Comparison of ENCODE assay signal across 8 cellular contexts in the genomic region with DNA sequence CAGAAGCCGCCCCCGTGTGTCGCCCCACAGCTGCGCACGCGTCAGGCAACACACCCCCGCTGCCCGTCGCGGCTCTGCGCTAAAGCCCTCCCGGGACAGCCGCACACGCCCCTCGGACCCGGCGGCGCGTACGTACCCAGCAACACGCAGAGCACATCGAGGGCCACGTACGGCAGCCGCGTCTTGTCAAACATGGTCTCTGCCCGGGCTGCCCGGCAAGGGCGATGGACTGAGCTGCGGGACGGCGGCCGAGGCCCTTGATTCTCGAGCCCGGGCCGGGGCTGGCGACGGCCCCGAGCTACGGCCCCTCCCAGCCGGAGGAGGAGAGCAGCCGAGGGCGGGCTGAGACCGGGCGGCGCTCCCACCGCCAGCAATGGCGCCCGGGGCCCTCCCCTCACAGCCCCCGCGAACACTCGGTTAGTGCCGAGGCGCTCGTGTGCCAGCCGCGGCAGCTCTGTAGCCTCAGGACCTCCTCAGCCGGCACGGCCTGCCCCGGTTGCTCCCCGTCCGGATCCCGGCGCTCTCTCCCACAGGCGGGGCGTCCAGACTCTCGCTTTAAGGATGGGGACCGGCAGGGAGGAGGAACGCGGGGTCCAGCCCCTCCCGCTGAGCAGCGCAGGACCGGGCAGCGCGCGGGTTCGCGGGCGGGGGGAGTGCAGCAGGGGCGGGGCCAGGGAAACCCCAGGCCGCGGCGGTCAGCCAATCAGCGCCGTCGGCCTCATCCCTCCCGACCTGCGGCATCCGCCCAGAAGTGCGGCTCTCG. TPM values are rescaled to one million over a fixed set of nuclear protein-coding genes. Genes with fewer than 3 reads are reported as not detected.
DNase-seq lines count a peak whose midpoint lies in the region; ATAC-seq, FAIRE-seq and TF ChIP-seq lines count a peak whose summit lies in the region.

A gene (minus strand): TSS at position 529 of the 763 bp plus-strand sequence. CDS start 335 bp downstream, at position 194.

- DNase-seq in Ammon's horn (ENCODE audit: low spot score) (peak; percentile 97), NCI-H524 (lab: John Stamatoyannopoulos, UW) (peak; percentile 69 to 82), HepG2 (ENCODE audit: low spot score) (peak; percentile 65)
- peak; percentile 70 to 76 for DNase-seq in activated CD4-positive, alpha-beta T cell treated with anti-CD3 and anti-CD28 coated beads, Interleukin-2, amount 50 U/mL, for 4 hours
- peak; percentile 84 for DNase-seq in stimulated activated CD4-positive, alpha-beta T cell treated with anti-CD3 and anti-CD28 coated beads, Interleukin-4, amount 100 ng/mL, for 1 hour

- H3K27ac ChIP-seq in HepG2 (ENCODE audit: extremely low read length, insufficient read depth, low read length): peak within 1 kb of the TSS; percentile 64

- peak within 1 kb of the TSS; percentile 74 for H3K27ac Mint-ChIP-seq in dendritic cell treated with granulocyte-macrophage colony-stimulating factor and Interleukin-4, amounts not matched to agents 40 ng/mL and 50 ng/mL, for 4 days

- H2AFZ ChIP-seq in HepG2 (ENCODE audit: low read length): peak within 1 kb of the TSS; percentile 72

- H3K4me1 ChIP-seq in HepG2 (ENCODE audit: insufficient read depth, low read length): peaks cover 24% of the 10 kb centered on the region

- no TSS peak for BruUV-seq in HepG2 (replicated peaks; lab: Mats Ljungman, UMichigan)

- TF ChIP-seq POLR2A in HepG2 (IDR thresholded peaks at IDR 0.05; ENCODE audit: insufficient read depth in 1 of 2, low read depth in 2 of 2, low read length in 2 of 2): peak; percentile 37 to 58; a peak in 2 of 4 replicates

- no peak for TF ChIP-seq EP300 in HepG2 (IDR thresholded peaks at IDR 0.05; ENCODE audit: low read depth in 2 of 2, low read length in 2 of 2)
- no peak for TF ChIP-seq EP300 in HepG2 (CRISPR knock-in tag; IDR thresholded peaks at IDR 0.05; ENCODE audit: borderline replicate concordance)

- POLR2A ChIA-PET in HepG2 (lab: Yijun Ruan, JAX): interaction anchor here (0.8 to 1.2 kb wide), 4 partner anchors 13 to 227 kb away, joined by 3 to 4 read pairs (median 4); a partner anchor contains a TSS

- intact Hi-C loops in dendritic cell treated with granulocyte-macrophage colony-stimulating factor and Interleukin-4, amounts not matched to agents 40 ng/mL and 50 ng/mL, for 4 days (cut with micrococcal nuclease): no loop called here
- intact Hi-C loops in HepG2 (cut with micrococcal nuclease; ENCODE audit: unreplicated experiment): loop anchor here (1.0 kb wide), 1 partner anchor 13 kb away; no protein-coding TSS in a partner anchor

- peak within 1 kb of the TSS; percentile 85 for H3K4me3 Mint-ChIP-seq in dendritic cell treated with granulocyte-macrophage colony-stimulating factor and Interleukin-4, amounts not matched to agents 40 ng/mL and 50 ng/mL, for 4 days

- TF ChIP-seq RAD21 in HepG2 (CRISPR knock-in tag; IDR thresholded peaks at IDR 0.05): peak; percentile 32; the same call in 1 of the 2 replicates

- 3% methylated on average over 6 of the region's 91 CpGs for WGBS in HepG2 (ENCODE audit: low lambda C conversion rate)

- H3K36me3 ChIP-seq in HepG2 (replicated peaks in 1 of 2; ENCODE audit: control insufficient read depth in 1 of 2, insufficient read depth in 2 of 2, low read length in 2 of 2): no peaks in the 10 kb centered on the region

- TF ChIP-seq CTCF in HepG2 (CRISPR knock-in tag; IDR thresholded peaks at IDR 0.05): peak; percentile 26; the same call in 1 of the 2 replicates

- peaks cover 27% of the 10 kb centered on the region for H3K4me1 Mint-ChIP-seq in dendritic cell treated with granulocyte-macrophage colony-stimulating factor and Interleukin-4, amounts not matched to agents 40 ng/mL and 50 ng/mL, for 4 days (ENCODE audit: low read depth)

- H3K4me2 ChIP-seq in HepG2 (ENCODE audit: low read depth, low read length): peak within 1 kb of the TSS; percentile 89

- peaks cover 33% of the 10 kb centered on the region for H3K27me3 Mint-ChIP-seq in dendritic cell treated with granulocyte-macrophage colony-stimulating factor and Interleukin-4, amounts not matched to agents 40 ng/mL and 50 ng/mL, for 4 days

- no peaks in the 10 kb centered on the region for H3K9me3 ChIP-seq in HepG2 (ENCODE audit: low read length)

- H3K4me3 ChIP-seq in HepG2 (replicated peaks in 1 of 3; ENCODE audit: insufficient read depth in 1 of 3, low read depth in 2 of 3, low read length in 3 of 3): peak within 1 kb of the TSS; percentile 81 to 95 (median 89)

- H3K27me3 ChIP-seq in HepG2 (ENCODE audit: control insufficient read depth in 1 of 2, insufficient read depth in 2 of 2, low read length in 2 of 2): no peaks in the 10 kb centered on the region

- H4K20me1 ChIP-seq in HepG2 (ENCODE audit: insufficient read depth, low read length): no peaks in the 10 kb centered on the region

- peaks cover 2% of the 10 kb centered on the region for H3K79me2 ChIP-seq in HepG2 (ENCODE audit: insufficient read depth, low read length)

- H3K36me3 Mint-ChIP-seq in dendritic cell treated with granulocyte-macrophage colony-stimulating factor and Interleukin-4, amounts not matched to agents 40 ng/mL and 50 ng/mL, for 4 days (ENCODE audit: low read depth): no peaks in the 10 kb centered on the region

- ATAC-seq in GM19025 (IDR thresholded peaks at IDR 0.05; ENCODE audit: low read depth, unreplicated experiment): peak; percentile 81
- ATAC-seq in HG03280 (IDR thresholded peaks at IDR 0.05; ENCODE audit: unreplicated experiment): peak; percentile 82
- peak; percentile 92 for ATAC-seq in HepG2

- no peaks in the 10 kb centered on the region for H3K9me3 Mint-ChIP-seq in dendritic cell treated with granulocyte-macrophage colony-stimulating factor and Interleukin-4, amounts not matched to agents 40 ng/mL and 50 ng/mL, for 4 days

- FAIRE-seq in HepG2 (lab: Jason Lieb, UNC): no peak

- CTCF ChIA-PET in HepG2 (lab: Yijun Ruan, JAX; ENCODE audit: low intra/inter-chr PET ratio, low total read pairs): no interaction called here

- H3K9ac ChIP-seq in HepG2 (ENCODE audit: insufficient read depth, low read depth, low read length): peak within 1 kb of the TSS; percentile 65

- in situ Hi-C loops in HepG2 (cut with HindIII; ENCODE audit: extremely low pct_ligation_motif_present, low pct_unique_long_range_greater_than_20kb): no loop called here

TF ChIP-seq in HepG2, 621 proteins besides CTCF, POLR2A, EP300 and RAD21 (continues in another document):
- TF ChIP-seq, protein P1, sequence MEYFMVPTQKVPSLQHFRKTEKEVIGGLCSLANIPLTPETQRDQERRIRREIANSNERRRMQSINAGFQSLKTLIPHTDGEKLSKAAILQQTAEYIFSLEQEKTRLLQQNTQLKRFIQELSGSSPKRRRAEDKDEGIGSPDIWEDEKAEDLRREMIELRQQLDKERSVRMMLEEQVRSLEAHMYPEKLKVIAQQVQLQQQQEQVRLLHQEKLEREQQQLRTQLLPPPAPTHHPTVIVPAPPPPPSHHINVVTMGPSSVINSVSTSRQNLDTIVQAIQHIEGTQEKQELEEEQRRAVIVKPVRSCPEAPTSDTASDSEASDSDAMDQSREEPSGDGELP (IDR thresholded peaks at IDR 0.05; ENCODE audit: borderline replicate concordance, low read depth): no peak; the same call in 1 of the 2 replicates
- TF ChIP-seq REL (CRISPR knock-in tag; conservative IDR thresholded peaks at IDR 0.05) (peak; percentile 52; the same call in 1 of the 2 replicates), ZNF160 (CRISPR knock-in tag; IDR thresholded peaks at IDR 0.05) (no peak), ZNF367 (CRISPR knock-in tag; IDR thresholded peaks at IDR 0.05; ENCODE audit: borderline replicate concordance) (no peak), GABPB1 (CRISPR knock-in tag; IDR thresholded peaks at IDR 0.05) (peak; percentile 73), ZNF788 (CRISPR knock-in tag; IDR thresholded peaks at IDR 0.05; ENCODE audit: borderline replicate concordance) (no peak), SMYD3 (CRISPR knock-in tag; IDR thresholded peaks at IDR 0.05) (peak; percentile 54; the same call in 1 of the 2 replicates)
- TF ChIP-seq, protein P2, sequence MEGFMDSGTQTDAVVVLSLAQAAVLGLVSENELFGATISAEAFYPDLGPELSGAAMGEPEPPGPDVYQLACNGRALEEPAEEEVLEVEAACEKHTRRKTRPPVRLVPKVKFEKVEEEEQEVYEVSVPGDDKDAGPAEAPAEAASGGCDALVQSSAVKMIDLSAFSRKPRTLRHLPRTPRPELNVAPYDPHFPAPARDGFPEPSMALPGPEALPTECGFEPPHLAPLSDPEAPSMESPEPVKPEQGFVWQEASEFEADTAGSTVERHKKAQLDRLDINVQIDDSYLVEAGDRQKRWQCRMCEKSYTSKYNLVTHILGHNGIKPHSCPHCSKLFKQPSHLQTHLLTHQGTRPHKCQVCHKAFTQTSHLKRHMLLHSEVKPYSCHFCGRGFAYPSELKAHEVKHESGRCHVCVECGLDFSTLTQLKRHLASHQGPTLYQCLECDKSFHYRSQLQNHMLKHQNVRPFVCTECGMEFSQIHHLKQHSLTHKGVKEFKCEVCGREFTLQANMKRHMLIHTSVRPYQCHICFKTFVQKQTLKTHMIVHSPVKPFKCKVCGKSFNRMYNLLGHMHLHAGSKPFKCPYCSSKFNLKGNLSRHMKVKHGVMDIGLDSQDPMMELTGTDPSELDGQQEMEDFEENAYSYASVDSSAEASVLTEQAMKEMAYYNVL (CRISPR knock-in tag; IDR thresholded peaks at IDR 0.05; ENCODE audit: borderline replicate concordance): peak; percentile 88

RNA-seq across cellular contexts. Expression of the gene that starts here (rescaled TPM):
- total RNA-seq in HepG2 (2016; rRNA removed; fragmentation: Illumina TruSeq; extraction: Trizol): 5.2 and 7.3 TPM in 2 replicates
- 5.0 and 6.0 TPM in 2 replicates for total RNA-seq in HepG2 (2016; cell fraction: cytosol; rRNA removed; fragmentation: Illumina TruSeq; extraction: Trizol; ENCODE audit: low read depth)
- 4.9 and 6.7 TPM in 2 replicates for total RNA-seq in HepG2 (2016; cell fraction: insoluble cytoplasmic fraction; rRNA removed; fragmentation: Illumina TruSeq; extraction: Trizol)
- 5.1 and 5.2 TPM in 2 replicates for total RNA-seq in HepG2 (2016; cell fraction: membrane; rRNA removed; fragmentation: Illumina TruSeq; extraction: Trizol)
- total RNA-seq in HepG2 (2016; cell fraction: nucleus; rRNA removed; fragmentation: Illumina TruSeq; extraction: Trizol): 6.7 and 7.7 TPM in 2 replicates
- polyA plus RNA-seq in HepG2 (2011; rRNA removed): 12.1 and 13.3 TPM in 2 replicates
- polyA plus RNA-seq in HepG2 (2011; cell fraction: cytosol; rRNA removed): 10.1 and 15.8 TPM in 2 replicates
- polyA plus RNA-seq in HepG2 (2011; cell fraction: nucleus; rRNA removed): 4.3 and 6.7 TPM in 2 replicates
- polyA plus RNA-seq in HepG2 (2012): 6.0 and 7.3 TPM in 2 replicates
- 3.4 and 4.9 TPM in 2 replicates for polyA plus RNA-seq in HepG2 (2016; cell fraction: cytosol; fragmentation: Illumina TruSeq; extraction: Trizol; ENCODE audit: low read depth)
- 6.3 and 7.1 TPM in 2 replicates for polyA plus RNA-seq in HepG2 (2016; cell fraction: insoluble cytoplasmic fraction; fragmentation: Illumina TruSeq; extraction: Trizol; ENCODE audit: low read depth)
- 3.3 and 4.3 TPM in 2 replicates for polyA plus RNA-seq in HepG2 (2016; cell fraction: membrane; fragmentation: Illumina TruSeq; extraction: Trizol; ENCODE audit: low read depth)
- 10.3 and 13.9 TPM in 2 replicates for polyA plus RNA-seq in HepG2 (2016; cell fraction: nucleus; fragmentation: Illumina TruSeq; extraction: Trizol; ENCODE audit: insufficient read depth, low read depth)
- 9.0 and 9.6 TPM in 2 replicates for polyA minus RNA-seq in HepG2 (2011; rRNA and poly(A)+ RNA removed; ENCODE audit: low replicate concordance)
- polyA minus RNA-seq in HepG2 (2011; cell fraction: cytosol; rRNA and poly(A)+ RNA removed): 8.2 and 9.3 TPM in 2 replicates
- polyA minus RNA-seq in HepG2 (2011; cell fraction: nucleus; rRNA and poly(A)+ RNA removed): 7.9 and 9.8 TPM in 2 replicates

Comparison
In these comparisons a context has a peak if more than half of its experiments do, and no peak if none do; other contexts are left out.
1. Peak in every context shown above with its lines: DNase-seq, ATAC-seq, H3K4me3 ChIP-seq and H3K27ac ChIP-seq.